16 cellular contexts compared by ENCODE assay signal in the genomic region with DNA sequence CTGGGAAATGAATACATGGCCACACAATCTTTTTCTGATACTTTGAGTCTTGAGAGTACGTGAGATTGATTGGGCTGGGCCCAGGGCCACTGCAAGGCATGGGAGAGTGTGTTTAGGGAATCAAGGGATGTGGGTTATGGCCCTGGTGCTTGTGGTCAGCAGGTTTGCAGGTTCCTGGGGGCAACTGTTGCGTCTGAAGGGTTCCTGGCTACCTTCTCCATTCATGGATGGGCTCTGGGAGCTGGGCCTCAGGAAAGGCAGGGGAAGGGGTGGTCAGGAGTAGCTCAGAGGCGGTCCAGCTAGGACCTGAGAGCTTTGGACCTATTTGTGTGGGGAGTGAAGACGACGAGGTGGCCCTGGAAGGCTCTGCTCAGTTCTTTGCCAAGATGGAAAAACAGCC. TPM values are rescaled to one million over a fixed set of nuclear protein-coding genes. Genes with fewer than 3 reads are reported as not detected.
DNase-seq lines count a peak whose midpoint lies in the region; ATAC-seq and TF ChIP-seq lines count a peak whose summit lies in the region.
"Had no signal": no experiment of that assay in that cellular context is flagged by ENCODE, and none has a peak within 500 bp of the region (broad histone marks: within the 10 kb centered on the region; RNA-seq: fewer than 3 reads in every experiment).

No MANE protein-coding gene starts in this region.

- H3F3A ChIP-seq in neural progenitor cell (ENCODE audit: low read depth) (no peaks in the 10 kb centered on the region), GM23338 (replicated peaks; ENCODE audit: low read depth) (no peaks in the 10 kb centered on the region)

- H3K4me3 ChIP-seq in neural progenitor cell (no peak overlapping the region), GM23338 (no peak overlapping the region)

- H3K27me3 Mint-ChIP-seq in chondrocyte (ENCODE audit: low read depth), result peaks cover 3% of the 10 kb centered on the region
- H3K27me3 Mint-ChIP-seq in neural progenitor cell (ENCODE audit: insufficient read depth, low read depth), result peaks cover 7% of the 10 kb centered on the region
- H3K27me3 Mint-ChIP-seq in type B pancreatic cell, result peaks cover 3% of the 10 kb centered on the region
- peaks cover 6% of the 10 kb centered on the region for H3K27me3 Mint-ChIP-seq in GM23338 (ENCODE audit: insufficient read depth, low read depth, poor library complexity)

- H3K4me2 ChIP-seq in neural progenitor cell (no peak overlapping the region), GM23338 (no peak overlapping the region)

- H3K9ac ChIP-seq in neural progenitor cell, result no peak overlapping the region

- ATAC-seq in GM19023 (IDR thresholded peaks at IDR 0.05; ENCODE audit: unreplicated experiment), result no peak
- no peak for ATAC-seq in GM23338

- H3K27ac ChIP-seq in neural progenitor cell (no peak overlapping the region), GM23338 (ENCODE audit: low read depth) (no peak overlapping the region)
- H3K27ac ChIP-seq: 22Rv1 had no signal

- H3K27ac Mint-ChIP-seq in chondrocyte (ENCODE audit: unreplicated experiment) (no peak overlapping the region), neural progenitor cell (no peak overlapping the region), type B pancreatic cell (no peak overlapping the region), GM23338 (no peak overlapping the region)
- H3K27ac Mint-ChIP-seq: CD8-positive, alpha-beta memory T cell; HFFc6 had no signal

- H3K4me1 ChIP-seq in neural progenitor cell, result no peaks in the 10 kb centered on the region
- H3K4me1 ChIP-seq in GM23338 (ENCODE audit: insufficient read depth), result 0 out of 2 replicates have a peak, but pooled peaks cover 3% of the 10 kb centered on the region

- H3K9me3 Mint-ChIP-seq in chondrocyte (ENCODE audit: low read depth) (no peaks in the 10 kb centered on the region), neural progenitor cell (no peaks in the 10 kb centered on the region), type B pancreatic cell (peaks cover 2% of the 10 kb centered on the region), GM23338 (no peaks in the 10 kb centered on the region; the same call in 2 of the 3 replicates)
- H3K9me3 Mint-ChIP-seq: CD8-positive, alpha-beta memory T cell; HFFc6 had no signal

- H3K79me2 ChIP-seq in neural progenitor cell (ENCODE audit: low read depth), result no peaks in the 10 kb centered on the region
- no peaks in the 10 kb centered on the region for H3K79me2 ChIP-seq in GM23338 (replicated peaks; ENCODE audit: insufficient read depth)

- H2AFZ ChIP-seq in neural progenitor cell (replicated peaks) (no peak overlapping the region), GM23338 (no peak overlapping the region)

- TF ChIP-seq CTCF in chondrocyte (IDR thresholded peaks at IDR 0.05) (no peak), neural progenitor cell (IDR thresholded peaks at IDR 0.05) (no peak), type B pancreatic cell (conservative IDR thresholded peaks at IDR 0.05) (no peak), GM23338 (conservative IDR thresholded peaks at IDR 0.05; ENCODE audit: low read depth in 2 of 2) (no peak)

- peak; percentile 18 for DNase-seq in activated CD4-positive, CD25-positive, alpha-beta regulatory T cell treated with anti-CD3 and anti-CD28 coated beads, Interleukin-2, amount 50 U/mL, for 72 hours
- no peak for DNase-seq in activated CD4-positive, CD25-positive, alpha-beta regulatory T cell (lab: John Stamatoyannopoulos, UW)
- DNase-seq in chondrocyte (ENCODE audit: low spot score) (peak; percentile 40), neural progenitor cell (ENCODE audit: low spot score) (no peak), type B pancreatic cell (ENCODE audit: extremely low spot score, unreplicated experiment) (peak; percentile 37), SK-N-DZ (ENCODE audit: low spot score) (no peak), GM23338 (ENCODE audit: low spot score) (no peak)
- DNase-seq: CD8-positive, alpha-beta memory T cell; DMS53; GF-D8; HCEC 1CT; HFFc6 had no signal

- no peaks in the 10 kb centered on the region for H3K36me3 ChIP-seq in neural progenitor cell
- H3K36me3 ChIP-seq in GM23338 (ENCODE audit: insufficient read depth), result no peaks in the 10 kb centered on the region

- H4K20me1 ChIP-seq in neural progenitor cell (ENCODE audit: low read depth), result no peaks in the 10 kb centered on the region
- H4K20me1 ChIP-seq in GM23338 (replicated peaks; ENCODE audit: insufficient read depth), result no peaks in the 10 kb centered on the region

- H3K27me3 ChIP-seq in neural progenitor cell, result no peaks in the 10 kb centered on the region
- H3K27me3 ChIP-seq in GM23338 (ENCODE audit: insufficient read depth), result no peaks in the 10 kb centered on the region

- H3K4me1 Mint-ChIP-seq in chondrocyte (ENCODE audit: low read depth), result peaks cover 3% of the 10 kb centered on the region
- peaks cover 18% of the 10 kb centered on the region for H3K4me1 Mint-ChIP-seq in neural progenitor cell
- H3K4me1 Mint-ChIP-seq in type B pancreatic cell (ENCODE audit: unreplicated experiment), result peaks cover 18% of the 10 kb centered on the region
- peaks cover 8% of the 10 kb centered on the region for H3K4me1 Mint-ChIP-seq in GM23338

- no peaks in the 10 kb centered on the region for H3K36me3 Mint-ChIP-seq in chondrocyte (ENCODE audit: low read depth)
- H3K36me3 Mint-ChIP-seq in neural progenitor cell, result peaks cover under 1% of the 10 kb centered on the region
- no peaks in the 10 kb centered on the region for H3K36me3 Mint-ChIP-seq in type B pancreatic cell
- H3K36me3 Mint-ChIP-seq in GM23338 (ENCODE audit: low read depth), result peaks cover under 1% of the 10 kb centered on the region; the same call in 1 of the 3 replicates

- no peaks in the 10 kb centered on the region for H3K9me2 ChIP-seq in GM23338 (ENCODE audit: insufficient read depth)

- H3K9me3 ChIP-seq in neural progenitor cell (ENCODE audit: low read depth), result no peaks in the 10 kb centered on the region

- H3K4me3 Mint-ChIP-seq in chondrocyte (ENCODE audit: unreplicated experiment), result no peak overlapping the region
- peak overlapping the region; percentile 9 for H3K4me3 Mint-ChIP-seq in neural progenitor cell
- H3K4me3 Mint-ChIP-seq in type B pancreatic cell, result no peak overlapping the region
- no peak overlapping the region for H3K4me3 Mint-ChIP-seq in GM23338
- H3K4me3 Mint-ChIP-seq: HFFc6 had no signal

TF ChIP-seq in GM23338, 12 proteins besides CTCF, POLR2A, EP300 and RAD21 (continues in another document):
- TF ChIP-seq ZNF114 (CRISPR knock-in tag; IDR thresholded peaks at IDR 0.05), result no peak
- no peak for TF ChIP-seq STAT1 (IDR thresholded peaks at IDR 0.05; ENCODE audit: unreplicated experiment)
- TF ChIP-seq NANOG (IDR thresholded peaks at IDR 0.05; ENCODE audit: borderline replicate concordance), result no peak
- TF ChIP-seq EZH2phosphoT487 (IDR thresholded peaks at IDR 0.05; ENCODE audit: unreplicated experiment), result no peak
- TF ChIP-seq, protein P1, sequence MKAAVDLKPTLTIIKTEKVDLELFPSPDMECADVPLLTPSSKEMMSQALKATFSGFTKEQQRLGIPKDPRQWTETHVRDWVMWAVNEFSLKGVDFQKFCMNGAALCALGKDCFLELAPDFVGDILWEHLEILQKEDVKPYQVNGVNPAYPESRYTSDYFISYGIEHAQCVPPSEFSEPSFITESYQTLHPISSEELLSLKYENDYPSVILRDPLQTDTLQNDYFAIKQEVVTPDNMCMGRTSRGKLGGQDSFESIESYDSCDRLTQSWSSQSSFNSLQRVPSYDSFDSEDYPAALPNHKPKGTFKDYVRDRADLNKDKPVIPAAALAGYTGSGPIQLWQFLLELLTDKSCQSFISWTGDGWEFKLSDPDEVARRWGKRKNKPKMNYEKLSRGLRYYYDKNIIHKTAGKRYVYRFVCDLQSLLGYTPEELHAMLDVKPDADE (IDR thresholded peaks at IDR 0.05), result no peak

RNA-seq across cellular contexts. Expression of a gene that starts 8.4 kb away (rescaled TPM):
- total RNA-seq in chondrocyte (0.37 to 0.41 TPM in 2 of 3 replicates, not detected in the other), neural progenitor cell (ENCODE audit: low replicate concordance) (0.37 TPM in 1 of 2 replicates, not detected in the other), type B pancreatic cell (ENCODE audit: low replicate concordance) (1.2 and 2.5 TPM in 2 replicates)
- 3.5 and 7.8 TPM in 2 replicates for polyA plus RNA-seq in SK-N-DZ (2014; cell fraction: cytosol; rRNA removed)
- 30.0 and 44.7 TPM in 2 replicates for polyA plus RNA-seq in SK-N-DZ (2014; cell fraction: nucleus; rRNA removed)
- total RNA-seq in GM23338 (2014; rRNA removed; shearing (Covaris generic)), result 0.12 and 0.42 TPM in 2 replicates
- polyA plus RNA-seq in GM23338 (2016; fragmentation: Nextera tagmentation; extraction: Ambion mirVana), result not detected in 2 replicates
- total RNA-seq: A673, H1, HFFc6 had no signal

RNA-seq across cellular contexts. Expression of a gene that starts 35.5 kb away (rescaled TPM):
- total RNA-seq in chondrocyte (8.8 to 11.6 TPM (median 10.0 TPM) in 3 replicates), neural progenitor cell (ENCODE audit: low replicate concordance) (3.3 and 6.2 TPM in 2 replicates), type B pancreatic cell (ENCODE audit: low replicate concordance) (9.0 and 11.5 TPM in 2 replicates)
- polyA plus RNA-seq in SK-N-DZ (2014; cell fraction: cytosol; rRNA removed), result 1.0 and 1.6 TPM in 2 replicates
- 4.5 and 15.1 TPM in 2 replicates for polyA plus RNA-seq in SK-N-DZ (2014; cell fraction: nucleus; rRNA removed)
- total RNA-seq in GM23338 (2014; rRNA removed; shearing (Covaris generic)), result 2.6 and 2.9 TPM in 2 replicates
- 1.7 and 2.6 TPM in 2 replicates for polyA plus RNA-seq in GM23338 (2016; fragmentation: Nextera tagmentation; extraction: Ambion mirVana)
- polyA plus RNA-seq: CD8-positive, alpha-beta memory T cell had no signal

RNA-seq across cellular contexts. Expression of a gene that starts 41.1 kb away (rescaled TPM):
- total RNA-seq in chondrocyte (51.0 to 66.0 TPM (median 51.8 TPM) in 3 replicates), neural progenitor cell (ENCODE audit: low replicate concordance) (42.9 and 73.2 TPM in 2 replicates), type B pancreatic cell (ENCODE audit: low replicate concordance) (59.5 and 69.0 TPM in 2 replicates)
- polyA plus RNA-seq in SK-N-DZ (2014; cell fraction: cytosol; rRNA removed), result 80.4 and 85.8 TPM in 2 replicates
- 228 and 251 TPM in 2 replicates for polyA plus RNA-seq in SK-N-DZ (2014; cell fraction: nucleus; rRNA removed)
- total RNA-seq in GM23338 (2014; rRNA removed; shearing (Covaris generic)), result 41.5 and 42.5 TPM in 2 replicates
- 27.2 and 27.4 TPM in 2 replicates for polyA plus RNA-seq in GM23338 (2016; fragmentation: Nextera tagmentation; extraction: Ambion mirVana)

RNA-seq across cellular contexts. Expression of a gene that starts 59.1 kb away (rescaled TPM):
- total RNA-seq in chondrocyte (147 to 170 TPM (median 150 TPM) in 3 replicates), neural progenitor cell (ENCODE audit: low replicate concordance) (148 and 181 TPM in 2 replicates), type B pancreatic cell (ENCODE audit: low replicate concordance) (244 and 332 TPM in 2 replicates)
- 409 and 432 TPM in 2 replicates for polyA plus RNA-seq in SK-N-DZ (2014; cell fraction: cytosol; rRNA removed)
- 302 and 505 TPM in 2 replicates for polyA plus RNA-seq in SK-N-DZ (2014; cell fraction: nucleus; rRNA removed)
- total RNA-seq in GM23338 (2014; rRNA removed; shearing (Covaris generic)), result 260 and 305 TPM in 2 replicates
- polyA plus RNA-seq in GM23338 (2016; fragmentation: Nextera tagmentation; extraction: Ambion mirVana), result 666 and 733 TPM in 2 replicates

Comparison
In these comparisons a context has a peak if more than half of its experiments do, and no peak if none do; other contexts are left out.
1. DNase-seq: peak in activated CD4-positive, CD25-positive, alpha-beta regulatory T cell treated with anti-CD3 and anti-CD28 coated beads, Interleukin-2, amount 50 U/mL, for 72 hours (single experiment), chondrocyte (single experiment) and type B pancreatic cell (single experiment); none in activated CD4-positive, CD25-positive, alpha-beta regulatory T cell (0 of 4), neural progenitor cell (single experiment), SK-N-DZ (single experiment) and GM23338 (single experiment).